In genomic region chr12:5577741-5578140, GRCh38 we compare ENCODE assay signal across 26 cellular contexts.
"Had no signal": no experiment of that assay in that cellular context is flagged by ENCODE, and none has a peak within 500 bp of the region (broad histone marks: within the 10 kb centered on the region; RNA-seq: fewer than 3 reads in every experiment).

No MANE protein-coding gene starts in this region.

- H3K27me3 Mint-ChIP-seq: brain had no signal

- DNase-seq: activated CD4-positive, alpha-beta T cell treated with anti-CD3 and anti-CD28 coated beads for 48 hours; activated CD4-positive, alpha-beta T cell treated with anti-CD3 and anti-CD28 coated beads, Interleukin-2, amount 50 U/mL, for 48 hours; activated CD8-positive, alpha-beta memory T cell treated with anti-CD3 and anti-CD28 coated beads for 24 hours; activated effector memory CD4-positive, alpha-beta T cell treated with Interleukin-2 at 50 U/mL for 16 hours; activated naive CD4-positive, alpha-beta T cell treated with Interleukin-2 at 50 U/mL for 16 hours; anterior cingulate cortex; caudate nucleus; esophagus squamous epithelium; glutamatergic neuron; hypothalamus; immature natural killer cell; naive B cell; nephron progenitor cell; nucleus accumbens; pancreas; spleen; stimulated activated naive CD8-positive, alpha-beta T cell treated with anti-CD3 and anti-CD28 coated beads, Interleukin-15, Interleukin-2, amounts not matched to agents 100 U/mL and 50 U/mL, for 24 hours; WERI-Rb-1 had no signal

- H3K4me1 Mint-ChIP-seq: immature natural killer cell, naive B cell had no signal

- H3K9me3 ChIP-seq: esophagus squamous epithelium, pancreas, psoas muscle, spleen had no signal

- H3K9me3 Mint-ChIP-seq: brain, immature natural killer cell, nephron progenitor cell had no signal

- H3K4me1 ChIP-seq: pancreas, psoas muscle, spleen had no signal

- H3K4me3 ChIP-seq: esophagus squamous epithelium, lung, pancreas, psoas muscle, SK-N-MC, spleen had no signal

- ATAC-seq: activated CD4-positive, CD25-positive, alpha-beta regulatory T cell treated with anti-CD3 and anti-CD28 coated beads, Interleukin-2, amount 50 U/mL, for 24 hours; left lobe of liver; pancreas; stimulated activated naive CD8-positive, alpha-beta T cell treated with anti-CD3 and anti-CD28 coated beads, Interleukin-15, Interleukin-2, amounts not matched to agents 100 U/mL and 50 U/mL, for 24 hours had no signal

- H3K27ac ChIP-seq: epithelial cell of prostate, esophagus squamous epithelium, pancreas, psoas muscle, SK-N-MC, spleen, WERI-Rb-1 had no signal

- H3K36me3 ChIP-seq: esophagus squamous epithelium, pancreas, spleen had no signal

- H3K27ac Mint-ChIP-seq: activated naive CD8-positive, alpha-beta T cell; brain; immature natural killer cell; nephron progenitor cell had no signal

- H3K36me3 Mint-ChIP-seq: activated naive CD8-positive, alpha-beta T cell; brain; immature natural killer cell; naive B cell had no signal

- H3K4me3 Mint-ChIP-seq: activated naive CD8-positive, alpha-beta T cell; brain; immature natural killer cell; naive B cell; nephron progenitor cell had no signal
